In genomic region chr1:58573705-58574591, GRCh38 we compare ENCODE assay signal across 1 cellular context.
TF ChIP-seq lines count a peak whose summit lies in the region.

No MANE protein-coding gene starts in this region.

TF ChIP-seq in GM12878, 131 proteins besides CTCF, POLR2A, EP300 and RAD21 (continued from another document and continues in another):
- TF ChIP-seq E4F1 (IDR thresholded peaks at IDR 0.05; ENCODE audit: borderline replicate concordance, partially characterized antibody) (no peak), PRDM15 (CRISPR knock-in tag; IDR thresholded peaks at IDR 0.05) (no peak), E2F8 (IDR thresholded peaks at IDR 0.05; ENCODE audit: low read depth, partially characterized antibody) (no peak), HDAC6 (IDR thresholded peaks at IDR 0.05; ENCODE audit: unreplicated experiment) (no peak), NBN (IDR thresholded peaks at IDR 0.05) (peak; percentile 79; the same call in 1 of the 2 replicates), TAF1 (IDR thresholded peaks at IDR 0.05; ENCODE audit: borderline replicate concordance, low read depth, low read length) (peak; percentile 75; the same call in 1 of the 2 replicates), MEF2B (IDR thresholded peaks at IDR 0.05; ENCODE audit: partially characterized antibody, poor library complexity, severe bottlenecking) (peak; percentile 75), ZNF24 (IDR thresholded peaks at IDR 0.05) (peak; percentile 87), YBX1 (IDR thresholded peaks at IDR 0.05) (no peak), SUPT20H (IDR thresholded peaks at IDR 0.05; ENCODE audit: borderline replicate concordance, control insufficient read depth, low read depth, low read length) (no peak), PAX8 (IDR thresholded peaks at IDR 0.05) (no peak), CEBPZ (IDR thresholded peaks at IDR 0.05; ENCODE audit: low read depth, low read length) (no peak), FOS (IDR thresholded peaks at IDR 0.05; ENCODE audit: borderline replicate concordance, extremely low read depth, insufficient read length) (no peak), CHD1 (IDR thresholded peaks at IDR 0.05; ENCODE audit: low read depth, low read length) (no peak), ZNF592 (IDR thresholded peaks at IDR 0.05) (no peak), IKZF2 (IDR thresholded peaks at IDR 0.05) (peak; percentile 87 to 92), FOXK2 (IDR thresholded peaks at IDR 0.05) (no peak), STAT3 (IDR thresholded peaks at IDR 0.05; ENCODE audit: low read depth, low read length) (peak; percentile 92), CHD2 (IDR thresholded peaks at IDR 0.05; ENCODE audit: borderline replicate concordance, low read depth, low read length) (peak; percentile 71; the same call in 1 of the 2 replicates), WRNIP1 (IDR thresholded peaks at IDR 0.05; ENCODE audit: borderline replicate concordance, low read depth, low read length) (0 out of 2 replicates have a peak, but pooled peaks have one; percentile 79), REST (IDR thresholded peaks at IDR 0.05; ENCODE audit: low read depth, low read length) (peak; percentile 46; the same call in 1 of the 2 replicates), RAD51 (IDR thresholded peaks at IDR 0.05) (no peak), CEBPB (IDR thresholded peaks at IDR 0.05; ENCODE audit: borderline replicate concordance in 1 of 2, low read depth in 2 of 2, low read length in 2 of 2) (no peak; a peak in 1 of 4 replicates), PAX5 (IDR thresholded peaks at IDR 0.05; ENCODE audit: borderline replicate concordance, low read depth, low read length) (peak; percentile 99), RELB (IDR thresholded peaks at IDR 0.05; ENCODE audit: low read depth) (peak; percentile 97), NR2F1 (conservative IDR thresholded peaks at IDR 0.05) (peak; percentile 100), CBX3 (IDR thresholded peaks at IDR 0.05; ENCODE audit: borderline replicate concordance, low read depth) (no peak), POLR2AphosphoS5 (IDR thresholded peaks at IDR 0.05; ENCODE audit: low read length) (peak; percentile 91), BACH1 (IDR thresholded peaks at IDR 0.05; ENCODE audit: borderline replicate concordance) (peak; percentile 87; the same call in 1 of the 2 replicates), RBBP5 (conservative IDR thresholded peaks at IDR 0.05) (no peak), FOXM1 (IDR thresholded peaks at IDR 0.05; ENCODE audit: low read depth, low read length) (peak; percentile 93; the same call in 1 of the 2 replicates)
